Comparison of ENCODE assay signal across 1 cellular context in genomic region chr5:99179206-99179605, GRCh38.
TF ChIP-seq lines count a peak whose summit lies in the region.

No MANE protein-coding gene starts in this region.

TF ChIP-seq in H1, 55 proteins besides CTCF, POLR2A, EP300 and RAD21:
- TF ChIP-seq USF2 (IDR thresholded peaks at IDR 0.05; ENCODE audit: low read length), result no peak
- TF ChIP-seq SAP30 (IDR thresholded peaks at IDR 0.05; ENCODE audit: insufficient read depth, insufficient replicate concordance, low read length), result no peak
- no peak for TF ChIP-seq ASH2L (IDR thresholded peaks at IDR 0.05; ENCODE audit: low read length)
- TF ChIP-seq MAFK (IDR thresholded peaks at IDR 0.05; ENCODE audit: low read depth, low read length), result no peak
- TF ChIP-seq SIRT6 (IDR thresholded peaks at IDR 0.05; ENCODE audit: low read length), result no peak
- no peak for TF ChIP-seq MAX (IDR thresholded peaks at IDR 0.05)
- TF ChIP-seq HDAC2 (IDR thresholded peaks at IDR 0.05; ENCODE audit: borderline replicate concordance in 1 of 2, low read depth in 2 of 2, low read length in 2 of 2), result no peak
- TF ChIP-seq E2F6 (IDR thresholded peaks at IDR 0.05), result no peak
- no peak for TF ChIP-seq SIX5 (IDR thresholded peaks at IDR 0.05; ENCODE audit: low read depth, low read length)
- no peak for TF ChIP-seq CBX8 (IDR thresholded peaks at IDR 0.05; ENCODE audit: borderline replicate concordance, low read depth, low read length)
- TF ChIP-seq EZH2 (IDR thresholded peaks at IDR 0.05; ENCODE audit: low read depth, low read length, severe bottlenecking), result no peak
- TF ChIP-seq SP2 (IDR thresholded peaks at IDR 0.05; ENCODE audit: low read length), result no peak
- no peak for TF ChIP-seq SP4 (IDR thresholded peaks at IDR 0.05; ENCODE audit: low read length)
- no peak for TF ChIP-seq SP1 (IDR thresholded peaks at IDR 0.05; ENCODE audit: low read depth, low read length)
- no peak for TF ChIP-seq POLR2AphosphoS5 (IDR thresholded peaks at IDR 0.05; ENCODE audit: low read depth, low read length)
- TF ChIP-seq RNF2 (IDR thresholded peaks at IDR 0.05; ENCODE audit: borderline replicate concordance, low read depth, low read length, missing control alignments, poor library complexity, severe bottlenecking), result no peak
- no peak for TF ChIP-seq CREB1 (IDR thresholded peaks at IDR 0.05)
